18 cellular contexts compared by ENCODE assay signal in the genomic region with DNA sequence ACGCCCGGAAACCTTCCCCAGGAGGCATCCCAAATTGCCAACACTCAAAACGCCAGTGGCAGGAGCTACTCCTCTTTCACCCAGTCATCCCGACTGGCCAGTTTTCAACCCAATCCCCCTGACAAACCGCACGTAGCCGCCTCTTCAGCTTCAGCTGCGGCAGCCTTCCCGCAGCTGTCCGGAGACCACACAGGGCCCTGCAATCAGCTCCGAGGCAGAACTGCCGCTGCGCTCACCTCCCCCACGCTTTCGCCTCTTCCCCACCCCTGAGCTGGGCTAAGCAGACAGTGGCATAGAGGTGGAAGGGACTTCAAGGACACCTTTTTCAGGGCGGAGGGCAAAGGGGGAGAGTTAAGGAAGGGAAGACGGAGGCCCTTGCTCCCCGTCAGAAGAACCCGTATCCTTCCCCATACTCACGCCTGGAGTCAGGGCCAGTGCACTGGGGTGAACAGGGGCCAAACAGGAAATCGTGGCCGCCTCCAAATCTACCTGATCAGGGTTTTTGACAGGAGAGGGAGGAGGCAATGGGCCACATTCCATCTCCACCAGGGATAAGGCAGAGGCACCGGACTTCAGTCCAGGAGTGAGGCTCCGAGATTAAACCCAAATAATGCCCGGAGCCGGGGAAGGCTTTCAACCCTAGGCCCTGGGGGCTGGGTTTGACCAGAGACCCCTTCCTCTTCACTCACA. TPM values are rescaled to one million over a fixed set of nuclear protein-coding genes. Genes with fewer than 3 reads are reported as not detected.
DNase-seq lines count a peak whose midpoint lies in the region; ATAC-seq and TF ChIP-seq lines count a peak whose summit lies in the region.
"Had no signal": no experiment of that assay in that cellular context is flagged by ENCODE, and none has a peak within 500 bp of the region (broad histone marks: within the 10 kb centered on the region; RNA-seq: fewer than 3 reads in every experiment).

No MANE protein-coding gene starts in this region.

- no peak overlapping the region for H3K4me3 Mint-ChIP-seq in natural killer cell
- H3K4me3 Mint-ChIP-seq in type B pancreatic cell, result no peak overlapping the region
- H3K4me3 Mint-ChIP-seq: CD4-positive, alpha-beta memory T cell; memory B cell had no signal

- H3K9me3 Mint-ChIP-seq in natural killer cell (no peaks in the 10 kb centered on the region), type B pancreatic cell (no peaks in the 10 kb centered on the region)
- H3K9me3 Mint-ChIP-seq: activated naive CD4-positive, alpha-beta T cell treated with anti-CD3 and anti-CD28 coated beads, Interleukin-2, amount 50 U/mL, for 72 hours; CD4-positive, alpha-beta memory T cell; memory B cell had no signal

- H3K27ac Mint-ChIP-seq in natural killer cell (no peak overlapping the region), type B pancreatic cell (no peak overlapping the region)
- H3K27ac Mint-ChIP-seq: activated naive CD4-positive, alpha-beta T cell treated with anti-CD3 and anti-CD28 coated beads, Interleukin-2, amount 50 U/mL, for 72 hours; CD4-positive, alpha-beta memory T cell; memory B cell had no signal

- intact Hi-C loops in cardiac septum (cut with DNase I) (no loop called here), left ventricle myocardium superior (cut with micrococcal nuclease) (no loop called here), natural killer cell (cut with micrococcal nuclease) (no loop called here)

- H3K36me3 Mint-ChIP-seq in natural killer cell, result no peaks in the 10 kb centered on the region
- H3K36me3 Mint-ChIP-seq in type B pancreatic cell, result no peaks in the 10 kb centered on the region
- H3K36me3 Mint-ChIP-seq: activated naive CD4-positive, alpha-beta T cell treated with anti-CD3 and anti-CD28 coated beads, Interleukin-2, amount 50 U/mL, for 72 hours; CD4-positive, alpha-beta memory T cell; memory B cell had no signal

- ATAC-seq in left ventricle myocardium superior (no peak), natural killer cell (no peak), GM18511 (IDR thresholded peaks at IDR 0.05; ENCODE audit: unreplicated experiment) (no peak)
- ATAC-seq: activated naive CD4-positive, alpha-beta T cell treated with anti-CD3 and anti-CD28 coated beads, Interleukin-2, amount 50 U/mL, for 72 hours; K562 had no signal

- no peak for TF ChIP-seq CTCF in natural killer cell (IDR thresholded peaks at IDR 0.05)
- TF ChIP-seq CTCF in type B pancreatic cell (conservative IDR thresholded peaks at IDR 0.05), result no peak

- H3K27me3 Mint-ChIP-seq in natural killer cell (ENCODE audit: low read depth in 2 of 2), result no peaks in the 10 kb centered on the region
- H3K27me3 Mint-ChIP-seq in type B pancreatic cell, result peaks cover 9% of the 10 kb centered on the region

- DNase-seq in cardiac septum (ENCODE audit: low spot score) (peak; percentile 41), left ventricle myocardium superior (no peak), cerebellum (ENCODE audit: low spot score) (peak; percentile 8), natural killer cell (peak; percentile 8), type B pancreatic cell (ENCODE audit: extremely low spot score, unreplicated experiment) (peak; percentile 66), GDM1 (lab: John Stamatoyannopoulos, UW) (no peak)
- DNase-seq in stimulated activated CD4-positive, alpha-beta T cell treated with anti-CD3 and anti-CD28 coated beads, Interleukin-4, amount 100 ng/mL, for 1 hour, result no peak
- DNase-seq: activated CD4-positive, alpha-beta T cell treated with anti-CD3 and anti-CD28 coated beads for 4 hours; CD4-positive, alpha-beta memory T cell; MV-4-11; NCI-H187 treated with DMSO at 0.1 percent for 48 hours; NK-92 treated with Interleukin-12 subunit alpha and Interleukin-12 subunit beta, amount 100 ng/mL, for 24 hours; stimulated activated CD4-positive, alpha-beta T cell treated with anti-CD3 and anti-CD28 coated beads, Interleukin-12 subunit alpha, Interleukin-12 subunit beta, amount 100 ng/mL, for 4 hours; SW 1271 had no signal

- H3K4me1 Mint-ChIP-seq in natural killer cell, result no peaks in the 10 kb centered on the region
- peaks cover 14% of the 10 kb centered on the region for H3K4me1 Mint-ChIP-seq in type B pancreatic cell (ENCODE audit: unreplicated experiment)
- H3K4me1 Mint-ChIP-seq: CD4-positive, alpha-beta memory T cell had no signal

RNA-seq across cellular contexts. Expression of a gene that starts 16.8 kb away (rescaled TPM):
- total RNA-seq in cardiac septum (7.0 TPM), left ventricle myocardium superior (4.2 TPM), cerebellum (47.5 TPM), natural killer cell (not detected), type B pancreatic cell (ENCODE audit: low replicate concordance) (5.4 and 23.6 TPM in 2 replicates)
- total RNA-seq: CD4-positive, alpha-beta memory T cell had no signal

Comparison
In these comparisons a context has a peak if more than half of its experiments do, and no peak if none do; other contexts are left out.
1. DNase-seq: peak in cardiac septum (single experiment), cerebellum (single experiment), natural killer cell (single experiment) and type B pancreatic cell (single experiment); none in left ventricle myocardium superior (single experiment), stimulated activated CD4-positive, alpha-beta T cell treated with anti-CD3 and anti-CD28 coated beads, Interleukin-4, amount 100 ng/mL, for 1 hour (single experiment) and GDM1 (single experiment).